ENCODE assay signal across 22 cellular contexts in the genomic region with DNA sequence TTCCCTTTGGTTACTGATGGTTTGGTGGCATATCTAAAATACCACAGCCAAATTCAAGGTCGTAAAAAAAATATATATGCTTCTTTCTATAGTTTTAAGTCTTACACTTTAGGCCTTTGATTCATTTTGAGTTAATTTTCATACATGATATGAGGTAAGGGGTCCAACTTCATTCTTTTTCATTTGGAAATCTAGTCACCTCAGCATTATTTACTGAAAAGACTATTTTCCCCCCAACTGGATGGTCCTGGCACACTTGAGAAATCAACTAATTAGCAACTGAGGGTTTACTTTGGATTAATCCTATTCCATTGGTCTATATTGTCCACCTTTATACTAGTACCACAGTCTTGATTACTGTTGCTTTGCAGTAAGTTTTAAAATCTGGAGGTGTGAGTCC. TPM values are rescaled to one million over a fixed set of nuclear protein-coding genes. Genes with fewer than 3 reads are reported as not detected.
A peak's percentile ranks its signal among the peaks of the same experiment; 100 is the strongest.
DNase-seq lines count a peak whose midpoint lies in the region; ATAC-seq and TF ChIP-seq lines count a peak whose summit lies in the region.
"Had no signal": no experiment of that assay in that cellular context is flagged by ENCODE, and none has a peak within 500 bp of the region (broad histone marks: within the 10 kb centered on the region; RNA-seq: fewer than 3 reads in every experiment).

No MANE protein-coding gene starts in this region.

- H3K27me3 ChIP-seq in CD8-positive, alpha-beta T cell (ENCODE audit: insufficient read depth, low read length): no peaks in the 10 kb centered on the region
- H3K27me3 ChIP-seq in aorta (ENCODE audit: control insufficient read depth in 1 of 2, insufficient read depth in 2 of 2, low read length in 1 of 2): no peaks in the 10 kb centered on the region
- H3K27me3 ChIP-seq: pancreas, SJCRH30, testis had no signal

- no peak for DNase-seq in activated CD8-positive, alpha-beta T cell treated with anti-CD3 and anti-CD28 coated beads for 36 hours
- no peak for DNase-seq in activated CD8-positive, alpha-beta T cell treated with anti-CD3 and anti-CD28 coated beads, Interleukin-2, amount 10 ng/mL, durations not matched to agents 7 days and 5 days
- no peak for DNase-seq in CD8-positive, alpha-beta T cell
- no peak for DNase-seq in activated naive CD8-positive, alpha-beta T cell treated with anti-CD3 and anti-CD28 coated beads, Interleukin-2, amount 50 U/mL, for 24 hours
- DNase-seq in natural killer cell treated with Interleukin-12 subunit alpha and Interleukin-12 subunit beta and Interleukin-15 and Interleukin-18, amount 100 ng/mL, for 72 hours (ENCODE audit: low spot score): no peak
- no peak for DNase-seq in NCI-H226
- DNase-seq in SKM-1 treated with dmso at 0.1 percent for 144 hours (lab: John Stamatoyannopoulos, UW; ENCODE audit: unreplicated experiment): no peak
- DNase-seq in aorta: no peak
- DNase-seq: activated CD4-positive, alpha-beta T cell treated with anti-CD3 and anti-CD28 coated beads, Interleukin-2, amount 50 U/mL, for 48 hours; activated CD4-positive, CD25-positive, alpha-beta regulatory T cell; activated gamma-delta T cell treated with Interleukin-2 at 50 U/mL for 16 hours; COR-L47; GDM1; NCI-H1105; NCI-H187 treated with DMSO at 0.1 percent for 48 hours; NCI-H526 treated with DMSO at 0.1 percent for 48 hours; pancreas; SJCRH30; stimulated activated CD4-positive, alpha-beta T cell treated with anti-CD3 and anti-CD28 coated beads, Interleukin-2, amount 100 ng/mL, for 48 hours; testis had no signal

- no peak overlapping the region for H3K4me3 ChIP-seq in CD8-positive, alpha-beta T cell (ENCODE audit: low read depth, low read length)
- no peak overlapping the region for H3K4me3 ChIP-seq in aorta (ENCODE audit: low read length in 2 of 2)
- H3K4me3 ChIP-seq: pancreas, SJCRH30, testis had no signal

- 69 to 78% methylated on average over 1 of the region's 1 CpG for WGBS in aorta, 2 donors

- peaks cover 22% of the 10 kb centered on the region for H3K36me3 Mint-ChIP-seq in activated CD8-positive, alpha-beta T cell treated with anti-CD3 and anti-CD28 coated beads for 36 hours (ENCODE audit: low read depth)
- peaks cover 22% of the 10 kb centered on the region for H3K36me3 Mint-ChIP-seq in activated CD8-positive, alpha-beta T cell treated with anti-CD3 and anti-CD28 coated beads, Interleukin-2, amount 10 ng/mL, durations not matched to agents 7 days and 5 days (ENCODE audit: low read depth)
- H3K36me3 Mint-ChIP-seq in CD8-positive, alpha-beta T cell: peaks cover 17% of the 10 kb centered on the region
- H3K36me3 Mint-ChIP-seq in activated naive CD8-positive, alpha-beta T cell treated with anti-CD3 and anti-CD28 coated beads, Interleukin-2, amount 50 U/mL, for 24 hours (ENCODE audit: low read depth): peaks cover 21% of the 10 kb centered on the region
- no peaks in the 10 kb centered on the region for H3K36me3 Mint-ChIP-seq in natural killer cell treated with Interleukin-12 subunit alpha and Interleukin-12 subunit beta and Interleukin-15 and Interleukin-18, amount 100 ng/mL, for 72 hours

- POLR2A ChIA-PET in activated CD8-positive, alpha-beta T cell treated with anti-CD3 and anti-CD28 coated beads for 36 hours (lab: Charles Lee): no interaction called here
- POLR2A ChIA-PET in activated CD8-positive, alpha-beta T cell treated with anti-CD3 and anti-CD28 coated beads, Interleukin-2, amount 10 ng/mL, durations not matched to agents 7 days and 5 days (lab: Charles Lee): no interaction called here
- POLR2A ChIA-PET in CD8-positive, alpha-beta T cell (lab: Charles Lee): no interaction called here

- H3K9me3 ChIP-seq in CD8-positive, alpha-beta T cell (ENCODE audit: low read length): no peaks in the 10 kb centered on the region
- no peaks in the 10 kb centered on the region for H3K9me3 ChIP-seq in aorta (ENCODE audit: control insufficient read depth, low read length)
- H3K9me3 ChIP-seq: pancreas, testis had no signal

- no peaks in the 10 kb centered on the region for H3K36me3 ChIP-seq in CD8-positive, alpha-beta T cell (ENCODE audit: insufficient read depth, low read length)
- H3K36me3 ChIP-seq in aorta (ENCODE audit: control insufficient read depth in 1 of 2, insufficient read depth in 2 of 2, low read length in 1 of 2): no peaks in the 10 kb centered on the region
- H3K36me3 ChIP-seq: pancreas had no signal

- CTCF ChIA-PET in activated CD8-positive, alpha-beta T cell treated with anti-CD3 and anti-CD28 coated beads for 36 hours (lab: Charles Lee): interaction anchor here (1.0 kb wide), 1 partner anchor 154 kb away, joined by 3 read pairs; no protein-coding TSS in a partner anchor
- CTCF ChIA-PET in activated CD8-positive, alpha-beta T cell treated with anti-CD3 and anti-CD28 coated beads, Interleukin-2, amount 10 ng/mL, durations not matched to agents 7 days and 5 days (lab: Charles Lee): interaction anchor here (0.8 kb wide), 1 partner anchor 46 kb away, joined by 3 read pairs; the partner anchor contains the start of gene USP4
- CTCF ChIA-PET in CD8-positive, alpha-beta T cell (lab: Charles Lee): no interaction called here

- H3K27ac ChIP-seq in CD8-positive, alpha-beta T cell (ENCODE audit: low read depth, low read length): no peak overlapping the region
- H3K27ac ChIP-seq in aorta (ENCODE audit: low read depth in 1 of 2, low read length in 2 of 2): no peak overlapping the region
- H3K27ac ChIP-seq: 22Rv1, SJCRH30, testis had no signal

- H3K4me1 Mint-ChIP-seq in activated CD8-positive, alpha-beta T cell treated with anti-CD3 and anti-CD28 coated beads for 36 hours (ENCODE audit: low read depth): peaks cover 50% of the 10 kb centered on the region
- peaks cover 27% of the 10 kb centered on the region for H3K4me1 Mint-ChIP-seq in activated CD8-positive, alpha-beta T cell treated with anti-CD3 and anti-CD28 coated beads, Interleukin-2, amount 10 ng/mL, durations not matched to agents 7 days and 5 days (ENCODE audit: low read depth)
- peaks cover 66% of the 10 kb centered on the region for H3K4me1 Mint-ChIP-seq in CD8-positive, alpha-beta T cell (ENCODE audit: low read depth)
- H3K4me1 Mint-ChIP-seq in activated naive CD8-positive, alpha-beta T cell treated with anti-CD3 and anti-CD28 coated beads, Interleukin-2, amount 50 U/mL, for 24 hours: peaks cover 56% of the 10 kb centered on the region
- peaks cover 39 to 43% of the 10 kb centered on the region in 2 donors for H3K4me1 Mint-ChIP-seq in natural killer cell treated with Interleukin-12 subunit alpha and Interleukin-12 subunit beta and Interleukin-15 and Interleukin-18, amount 100 ng/mL, for 72 hours (ENCODE audit: low read depth in 2 of 2)

- H3K27ac Mint-ChIP-seq in activated CD8-positive, alpha-beta T cell treated with anti-CD3 and anti-CD28 coated beads for 36 hours: peak overlapping the region; percentile 30
- no peak overlapping the region for H3K27ac Mint-ChIP-seq in activated CD8-positive, alpha-beta T cell treated with anti-CD3 and anti-CD28 coated beads, Interleukin-2, amount 10 ng/mL, durations not matched to agents 7 days and 5 days
- H3K27ac Mint-ChIP-seq in CD8-positive, alpha-beta T cell: peak overlapping the region; percentile 41
- H3K27ac Mint-ChIP-seq in activated naive CD8-positive, alpha-beta T cell treated with anti-CD3 and anti-CD28 coated beads, Interleukin-2, amount 50 U/mL, for 24 hours: peak overlapping the region; percentile 12
- peak overlapping the region; percentile 70 to 84 for H3K27ac Mint-ChIP-seq in natural killer cell treated with Interleukin-12 subunit alpha and Interleukin-12 subunit beta and Interleukin-15 and Interleukin-18, amount 100 ng/mL, for 72 hours

- intact Hi-C loops in activated CD8-positive, alpha-beta T cell treated with anti-CD3 and anti-CD28 coated beads for 36 hours (cut with micrococcal nuclease): no loop called here
- intact Hi-C loops in CD8-positive, alpha-beta T cell (cut with DNase I, micrococcal nuclease): no loop called here
- intact Hi-C loops in aorta (cut with DNase I): loop anchor here in 1 of 2 donors (2.0 kb wide), 1 partner anchor 17 kb away; no protein-coding TSS in a partner anchor

- no peaks in the 10 kb centered on the region for H3K27me3 Mint-ChIP-seq in activated CD8-positive, alpha-beta T cell treated with anti-CD3 and anti-CD28 coated beads for 36 hours
- H3K27me3 Mint-ChIP-seq in activated CD8-positive, alpha-beta T cell treated with anti-CD3 and anti-CD28 coated beads, Interleukin-2, amount 10 ng/mL, durations not matched to agents 7 days and 5 days (ENCODE audit: low read depth): no peaks in the 10 kb centered on the region
- no peaks in the 10 kb centered on the region for H3K27me3 Mint-ChIP-seq in CD8-positive, alpha-beta T cell (ENCODE audit: low read depth)
- H3K27me3 Mint-ChIP-seq in activated naive CD8-positive, alpha-beta T cell treated with anti-CD3 and anti-CD28 coated beads, Interleukin-2, amount 50 U/mL, for 24 hours: no peaks in the 10 kb centered on the region
- H3K27me3 Mint-ChIP-seq in natural killer cell treated with Interleukin-12 subunit alpha and Interleukin-12 subunit beta and Interleukin-15 and Interleukin-18, amount 100 ng/mL, for 72 hours: no peaks in the 10 kb centered on the region
- H3K27me3 Mint-ChIP-seq: brain had no signal

- ATAC-seq in activated CD8-positive, alpha-beta T cell treated with anti-CD3 and anti-CD28 coated beads for 36 hours: no peak
- no peak for ATAC-seq in activated CD8-positive, alpha-beta T cell treated with anti-CD3 and anti-CD28 coated beads, Interleukin-2, amount 10 ng/mL, durations not matched to agents 7 days and 5 days
- no peak for ATAC-seq in CD8-positive, alpha-beta T cell
- no peak for ATAC-seq in activated naive CD8-positive, alpha-beta T cell treated with anti-CD3 and anti-CD28 coated beads, Interleukin-2, amount 50 U/mL, for 24 hours
- ATAC-seq in natural killer cell treated with Interleukin-12 subunit alpha and Interleukin-12 subunit beta and Interleukin-15 and Interleukin-18, amount 100 ng/mL, for 72 hours: no peak
- ATAC-seq in aorta (ENCODE audit: low FRiP score): no peak

- no peak overlapping the region for H3K4me3 Mint-ChIP-seq in activated CD8-positive, alpha-beta T cell treated with anti-CD3 and anti-CD28 coated beads for 36 hours
- H3K4me3 Mint-ChIP-seq in activated CD8-positive, alpha-beta T cell treated with anti-CD3 and anti-CD28 coated beads, Interleukin-2, amount 10 ng/mL, durations not matched to agents 7 days and 5 days: no peak overlapping the region
- H3K4me3 Mint-ChIP-seq in CD8-positive, alpha-beta T cell: no peak overlapping the region
- H3K4me3 Mint-ChIP-seq in activated naive CD8-positive, alpha-beta T cell treated with anti-CD3 and anti-CD28 coated beads, Interleukin-2, amount 50 U/mL, for 24 hours: no peak overlapping the region
- H3K4me3 Mint-ChIP-seq in natural killer cell treated with Interleukin-12 subunit alpha and Interleukin-12 subunit beta and Interleukin-15 and Interleukin-18, amount 100 ng/mL, for 72 hours: no peak overlapping the region
- H3K4me3 Mint-ChIP-seq: brain had no signal

- H3K4me1 ChIP-seq in CD8-positive, alpha-beta T cell (ENCODE audit: insufficient read depth, low read length): peaks cover 47% of the 10 kb centered on the region
- peaks cover 0 to 3% of the 10 kb centered on the region in 2 donors for H3K4me1 ChIP-seq in aorta (ENCODE audit: control insufficient read depth in 1 of 2, insufficient read depth in 2 of 2, low read length in 2 of 2)
- H3K4me1 ChIP-seq: SJCRH30 had no signal

- no peaks in the 10 kb centered on the region for H3K9me3 Mint-ChIP-seq in activated CD8-positive, alpha-beta T cell treated with anti-CD3 and anti-CD28 coated beads for 36 hours
- no peaks in the 10 kb centered on the region for H3K9me3 Mint-ChIP-seq in activated CD8-positive, alpha-beta T cell treated with anti-CD3 and anti-CD28 coated beads, Interleukin-2, amount 10 ng/mL, durations not matched to agents 7 days and 5 days (ENCODE audit: insufficient read depth)
- H3K9me3 Mint-ChIP-seq in CD8-positive, alpha-beta T cell: no peaks in the 10 kb centered on the region
- H3K9me3 Mint-ChIP-seq in activated naive CD8-positive, alpha-beta T cell treated with anti-CD3 and anti-CD28 coated beads, Interleukin-2, amount 50 U/mL, for 24 hours: no peaks in the 10 kb centered on the region
- H3K9me3 Mint-ChIP-seq in natural killer cell treated with Interleukin-12 subunit alpha and Interleukin-12 subunit beta and Interleukin-15 and Interleukin-18, amount 100 ng/mL, for 72 hours: no peaks in the 10 kb centered on the region
- H3K9me3 Mint-ChIP-seq: brain had no signal

- no peak for TF ChIP-seq CTCF in activated CD8-positive, alpha-beta T cell treated with anti-CD3 and anti-CD28 coated beads for 36 hours (IDR thresholded peaks at IDR 0.05)
- no peak for TF ChIP-seq CTCF in CD8-positive, alpha-beta T cell (IDR thresholded peaks at IDR 0.05)

RNA-seq across cellular contexts. Expression of gene RHOA, which starts 26.2 kb away (rescaled TPM):
- 100 to 1,000 TPM; 432 to 437 TPM for total RNA-seq in activated CD8-positive, alpha-beta T cell treated with anti-CD3 and anti-CD28 coated beads for 36 hours
- total RNA-seq in activated CD8-positive, alpha-beta T cell treated with anti-CD3 and anti-CD28 coated beads, Interleukin-2, amount 10 ng/mL, durations not matched to agents 7 days and 5 days: 100 to 1,000 TPM; 518 to 520 TPM
- 100 to 1,000 TPM; 271 to 294 TPM for total RNA-seq in CD8-positive, alpha-beta T cell
- total RNA-seq in natural killer cell treated with Interleukin-12 subunit alpha and Interleukin-12 subunit beta and Interleukin-15 and Interleukin-18, amount 100 ng/mL, for 72 hours: 100 to 1,000 TPM; 436 to 448 TPM
- total RNA-seq in aorta: 100 to 1,000 TPM; 465 to 552 TPM
- polyA plus RNA-seq in aorta: 100 to 1,000 TPM; 367 to 580 TPM

RNA-seq across cellular contexts. Expression of gene TCTA, which starts 26.6 kb away (rescaled TPM):
- 10 to 100 TPM; 10.4 to 12.4 TPM for total RNA-seq in activated CD8-positive, alpha-beta T cell treated with anti-CD3 and anti-CD28 coated beads for 36 hours
- 10 to 100 TPM; 19.6 to 25.2 TPM for total RNA-seq in activated CD8-positive, alpha-beta T cell treated with anti-CD3 and anti-CD28 coated beads, Interleukin-2, amount 10 ng/mL, durations not matched to agents 7 days and 5 days
- 10 to 100 TPM; 19.8 to 21.1 TPM for total RNA-seq in CD8-positive, alpha-beta T cell
- total RNA-seq in natural killer cell treated with Interleukin-12 subunit alpha and Interleukin-12 subunit beta and Interleukin-15 and Interleukin-18, amount 100 ng/mL, for 72 hours: 10 to 100 TPM; 20.5 to 21.1 TPM
- total RNA-seq in aorta: 10 to 100 TPM; 23.8 to 27.2 TPM
- 10 to 100 TPM; 24.8 to 27.3 TPM for polyA plus RNA-seq in aorta

RNA-seq across cellular contexts. Expression of gene GPX1, which starts 27.5 kb away (rescaled TPM):
- total RNA-seq in activated CD8-positive, alpha-beta T cell treated with anti-CD3 and anti-CD28 coated beads for 36 hours: 100 to 1,000 TPM; 201 to 202 TPM
- total RNA-seq in activated CD8-positive, alpha-beta T cell treated with anti-CD3 and anti-CD28 coated beads, Interleukin-2, amount 10 ng/mL, durations not matched to agents 7 days and 5 days: 100 to 1,000 TPM; 115 to 119 TPM
- total RNA-seq in CD8-positive, alpha-beta T cell: 10 to 100 TPM; 24.4 to 27.8 TPM
- 100 to 1,000 TPM in 1 of 2 donors, 10 to 100 TPM in 1; 95.4 to 107 TPM for total RNA-seq in natural killer cell treated with Interleukin-12 subunit alpha and Interleukin-12 subunit beta and Interleukin-15 and Interleukin-18, amount 100 ng/mL, for 72 hours
- 100 to 1,000 TPM; 174 to 209 TPM for total RNA-seq in aorta
- polyA plus RNA-seq in aorta: 100 to 1,000 TPM; 316 to 484 TPM

RNA-seq across cellular contexts. Expression of gene AMT, which starts 36.7 kb away (rescaled TPM):
- total RNA-seq in activated CD8-positive, alpha-beta T cell treated with anti-CD3 and anti-CD28 coated beads for 36 hours: 1 to 10 TPM; 2.5 to 4.4 TPM
- 1 to 10 TPM; 3.8 to 4.7 TPM for total RNA-seq in activated CD8-positive, alpha-beta T cell treated with anti-CD3 and anti-CD28 coated beads, Interleukin-2, amount 10 ng/mL, durations not matched to agents 7 days and 5 days
- total RNA-seq in CD8-positive, alpha-beta T cell: 1 to 10 TPM; 8.4 to 9.4 TPM
- 1 to 10 TPM; 4.4 to 6.0 TPM for total RNA-seq in natural killer cell treated with Interleukin-12 subunit alpha and Interleukin-12 subunit beta and Interleukin-15 and Interleukin-18, amount 100 ng/mL, for 72 hours
- total RNA-seq in aorta: 10 to 100 TPM in 1 of 2 donors, 1 to 10 TPM in 1; 3.6 to 11.3 TPM
- polyA plus RNA-seq in aorta: 10 to 100 TPM; 12.6 to 70.8 TPM

RNA-seq across cellular contexts. Expression of gene NICN1, which starts 43.5 kb away (rescaled TPM):
- 10 to 100 TPM in 1 of 2 experiments, 1 to 10 TPM in 1; 8.6 to 11.1 TPM for total RNA-seq in activated CD8-positive, alpha-beta T cell treated with anti-CD3 and anti-CD28 coated beads for 36 hours
- total RNA-seq in activated CD8-positive, alpha-beta T cell treated with anti-CD3 and anti-CD28 coated beads, Interleukin-2, amount 10 ng/mL, durations not matched to agents 7 days and 5 days: 10 to 100 TPM; 23.2 to 25.7 TPM
- total RNA-seq in CD8-positive, alpha-beta T cell: 10 to 100 TPM; 13.9 to 18.6 TPM
- 10 to 100 TPM; 10.6 to 14.9 TPM for total RNA-seq in natural killer cell treated with Interleukin-12 subunit alpha and Interleukin-12 subunit beta and Interleukin-15 and Interleukin-18, amount 100 ng/mL, for 72 hours
- total RNA-seq in aorta: 10 to 100 TPM; 10.7 to 25.6 TPM
- polyA plus RNA-seq in aorta: 10 to 100 TPM in 1 of 2 donors, 1 to 10 TPM in 1; 5.5 to 23.4 TPM
